22 cellular contexts compared by ENCODE assay signal in the genomic region with DNA sequence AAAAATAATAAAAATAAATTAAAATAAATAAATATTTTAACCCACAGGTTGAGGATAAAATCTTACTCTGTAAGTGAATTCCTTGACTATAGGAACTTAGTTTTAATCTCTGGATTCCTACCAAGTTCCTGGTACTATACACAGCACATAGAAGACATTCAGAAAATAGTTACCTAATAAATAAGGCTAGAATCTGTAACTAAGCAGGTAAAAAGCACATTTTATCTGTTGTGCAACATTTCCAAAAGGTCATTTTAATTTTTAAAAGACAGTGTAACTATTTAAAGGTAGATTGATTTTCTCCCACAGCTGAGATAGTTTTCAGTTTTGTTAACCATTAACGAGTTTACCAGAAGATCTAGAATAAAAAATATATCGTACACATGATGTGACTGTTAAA. TPM values are rescaled to one million over a fixed set of nuclear protein-coding genes. Genes with fewer than 3 reads are reported as not detected.
DNase-seq lines count a peak whose midpoint lies in the region; ATAC-seq, FAIRE-seq and TF ChIP-seq lines count a peak whose summit lies in the region.
"Had no signal": no experiment of that assay in that cellular context is flagged by ENCODE, and none has a peak within 500 bp of the region (broad histone marks: within the 10 kb centered on the region; RNA-seq: fewer than 3 reads in every experiment).

No MANE protein-coding gene starts in this region.

- TF ChIP-seq RAD21 in IMR-90 (IDR thresholded peaks at IDR 0.05; ENCODE audit: low read length) = no peak

- no peak overlapping the region for H2AFZ ChIP-seq in IMR-90 (replicated peaks; ENCODE audit: low read length, poor library complexity)
- H2AFZ ChIP-seq: GM23248 had no signal

- no peak overlapping the region for H3K18ac ChIP-seq in IMR-90 (ENCODE audit: low read depth, low read length)

- DNase-seq in IMR-90 (no peak), right lobe of liver (no peak), small intestine (no peak)
- DNase-seq: C1 segment of cervical spinal cord; Calu3; CD4-positive, alpha-beta memory T cell; COR-L47; DMS53; DMS79 treated with DMSO at 0.1 percent for 48 hours; GM23248; H7; HCEC 1CT had no signal

- TF ChIP-seq CTCF in IMR-90 (conservative IDR thresholded peaks at IDR 0.05; ENCODE audit: low read depth, low read length) (no peak), right lobe of liver (IDR thresholded peaks at IDR 0.05) (no peak), gastroesophageal sphincter (IDR thresholded peaks at IDR 0.05) (no peak)

- TF ChIP-seq EP300 in gastroesophageal sphincter (IDR thresholded peaks at IDR 0.05) = no peak

- no CpG with 5 or more reads among the region's 2 CpGs for WGBS in IMR-90 (ENCODE audit: extremely low coverage in 2 of 2, insufficient read length in 1 of 2), 2 experiments
- 32% methylated on average over 2 of the region's 2 CpGs for WGBS in right lobe of liver (ENCODE audit: insufficient coverage, low coverage, low lambda C conversion rate, missing lambda C conversion rate)
- 89 to 92% methylated on average over 2 of the region's 2 CpGs for WGBS in gastroesophageal sphincter (ENCODE audit: low coverage in 1 of 2), 2 donors
- WGBS in small intestine, 3 donors = 87 to 90% (median 89%) methylated on average over 2 of the region's 2 CpGs

- no peak overlapping the region for H2BK20ac ChIP-seq in IMR-90 (ENCODE audit: low read depth, low read length)

- dilution Hi-C loops in IMR-90 (cut with HindIII; ENCODE audit: low sequenced_read_pairs, unreplicated experiment) = no loop called here

- no peak overlapping the region for H3K4ac ChIP-seq in IMR-90 (ENCODE audit: low read depth, low read length)

- 0 out of 2 replicates have a peak, but pooled peaks cover 5% of the 10 kb centered on the region for H3K9me1 ChIP-seq in IMR-90 (ENCODE audit: insufficient read depth, low read length)

- H2BK5ac ChIP-seq in IMR-90 (ENCODE audit: low read depth, low read length, poor library complexity, severe bottlenecking) = no peak overlapping the region

- H4K5ac ChIP-seq in IMR-90 (ENCODE audit: low read depth, low read length) = no peak overlapping the region

- H3K27ac ChIP-seq in IMR-90 (ENCODE audit: insufficient read depth, low read length) = no peak overlapping the region
- peak overlapping the region in 2 of 3 donors; percentile 52 to 57 for H3K27ac ChIP-seq in right lobe of liver
- no peak overlapping the region for H3K27ac ChIP-seq in gastroesophageal sphincter
- no peak overlapping the region for H3K27ac ChIP-seq in small intestine (ENCODE audit: low read depth in 1 of 2, low read length in 1 of 2)
- H3K27ac ChIP-seq: GM23248 had no signal

- no peak overlapping the region for H3K4me3 ChIP-seq in IMR-90 (ENCODE audit: insufficient read depth, low read depth, low read length)
- peak overlapping the region in 1 of 3 donors; percentile 7 for H3K4me3 ChIP-seq in right lobe of liver
- no peak overlapping the region for H3K4me3 ChIP-seq in gastroesophageal sphincter
- no peak overlapping the region for H3K4me3 ChIP-seq in small intestine (ENCODE audit: low read depth in 1 of 2, low read length in 2 of 2)
- H3K4me3 ChIP-seq: GM23248 had no signal

- no peak overlapping the region for H3K56ac ChIP-seq in IMR-90 (ENCODE audit: extremely low read depth, insufficient read depth, low read length)

- BruUV-seq in IMR-90 (replicated peaks; lab: Mats Ljungman, UMichigan) = no TSS peak

- H3K9me3 ChIP-seq in IMR-90 (ENCODE audit: control insufficient read depth, insufficient read depth, low read length) (no peaks in the 10 kb centered on the region), right lobe of liver (no peaks in the 10 kb centered on the region), gastroesophageal sphincter (no peaks in the 10 kb centered on the region), small intestine (ENCODE audit: control insufficient read depth, low read depth) (no peaks in the 10 kb centered on the region)

- H4K20me1 ChIP-seq in IMR-90 (ENCODE audit: insufficient read depth, low read length) = no peaks in the 10 kb centered on the region

- no peak overlapping the region for H2AK5ac ChIP-seq in IMR-90 (ENCODE audit: low read depth, low read length)

- H3K9ac ChIP-seq in IMR-90 (ENCODE audit: low read depth, low read length) = no peak overlapping the region
- H3K9ac ChIP-seq: GM23248 had no signal

- H3K4me1 ChIP-seq in IMR-90 (ENCODE audit: control insufficient read depth, insufficient read depth, low read length) (no peaks in the 10 kb centered on the region), right lobe of liver (peaks cover 0 to 28% (median 9%) of the 10 kb centered on the region in 4 donors), gastroesophageal sphincter (no peaks in the 10 kb centered on the region), small intestine (ENCODE audit: control insufficient read depth in 2 of 2, insufficient read depth in 1 of 2, low read depth in 1 of 2, low read length in 1 of 2) (no peaks in the 10 kb centered on the region)

- H2BK15ac ChIP-seq in IMR-90 (ENCODE audit: low read depth, low read length) = no peak overlapping the region

- no peak overlapping the region for H3K4me2 ChIP-seq in IMR-90 (ENCODE audit: low read depth, low read length)

- no peaks in the 10 kb centered on the region for H3K27me3 ChIP-seq in IMR-90 (ENCODE audit: control insufficient read depth, insufficient read depth, low read length)
- H3K27me3 ChIP-seq in right lobe of liver = no peaks in the 10 kb centered on the region
- no peaks in the 10 kb centered on the region for H3K27me3 ChIP-seq in gastroesophageal sphincter
- no peaks in the 10 kb centered on the region for H3K27me3 ChIP-seq in small intestine (ENCODE audit: control insufficient read depth in 2 of 2, insufficient read depth in 2 of 2, low read length in 2 of 2)

- no peak for TF ChIP-seq POLR2A in IMR-90 (IDR thresholded peaks at IDR 0.05; ENCODE audit: low read depth, low read length)
- no peak for TF ChIP-seq POLR2A in right lobe of liver (IDR thresholded peaks at IDR 0.05)
- TF ChIP-seq POLR2A in gastroesophageal sphincter (IDR thresholded peaks at IDR 0.05) = no peak

- no peak overlapping the region for H2BK120ac ChIP-seq in IMR-90 (ENCODE audit: low read depth, low read length)

- in situ Hi-C loops in IMR-90 (cut with MboI; ENCODE audit: low sequenced_read_pairs) = no loop called here

- FAIRE-seq in islet of Langerhans (lab: Jason Lieb, UNC) (peak; percentile 27), small intestine (lab: Jason Lieb, UNC) (no peak)
- FAIRE-seq: GM12892, H1 had no signal

- POLR2A ChIA-PET in IMR-90 (lab: Charles Lee; ENCODE audit: unreplicated experiment) = no interaction called here

- no peak overlapping the region for H2AK9ac ChIP-seq in IMR-90 (replicated peaks; ENCODE audit: low read depth, low read length, poor library complexity)

- no peak overlapping the region for H4K8ac ChIP-seq in IMR-90 (ENCODE audit: low read depth in 2 of 2, low read length in 2 of 2)

- no peak overlapping the region for H4K91ac ChIP-seq in IMR-90 (ENCODE audit: insufficient read depth, low read depth, low read length)

- ATAC-seq in IMR-90 (ENCODE audit: low read depth) = no peak
- peak; percentile 69 to 94 (median 83) for ATAC-seq in right lobe of liver
- no peak for ATAC-seq in gastroesophageal sphincter
- ATAC-seq in HG02642 (IDR thresholded peaks at IDR 0.05; ENCODE audit: poor library complexity, unreplicated experiment) = no peak

- intact Hi-C loops in IMR-90 (cut with micrococcal nuclease) (no loop called here), right lobe of liver (cut with DNase I) (no loop called here)

- no peaks in the 10 kb centered on the region; a peak in 1 of 4 replicates for H3K79me1 ChIP-seq in IMR-90 (ENCODE audit: low read depth in 1 of 2, low read length in 2 of 2)

- peaks cover 1% of the 10 kb centered on the region; the same call in 1 of the 2 replicates for H3K36me3 ChIP-seq in IMR-90 (ENCODE audit: control insufficient read depth, insufficient read depth, low read length)
- H3K36me3 ChIP-seq in right lobe of liver = no peaks in the 10 kb centered on the region
- peaks cover 0 to 12% of the 10 kb centered on the region in 2 donors for H3K36me3 ChIP-seq in gastroesophageal sphincter
- peaks cover 0 to 1% of the 10 kb centered on the region in 2 donors for H3K36me3 ChIP-seq in small intestine (ENCODE audit: control insufficient read depth in 2 of 2, insufficient read depth in 2 of 2, low read length in 2 of 2)

- H3K14ac ChIP-seq in IMR-90 (replicated peaks; ENCODE audit: low read depth, low read length) = no peak overlapping the region

- H3K23ac ChIP-seq in IMR-90 (ENCODE audit: low read depth, low read length) = no peak overlapping the region

- CTCF ChIA-PET in IMR-90 (lab: Yijun Ruan, JAX) = no interaction called here

TF ChIP-seq in IMR-90, 13 proteins besides CTCF, POLR2A, EP300 and RAD21:
- TF ChIP-seq MAZ (IDR thresholded peaks at IDR 0.05; ENCODE audit: borderline replicate concordance, low read depth, low read length) = no peak
- 0 out of 2 replicates have a peak, but pooled peaks have one; percentile 20 for TF ChIP-seq CEBPB (IDR thresholded peaks at IDR 0.05; ENCODE audit: low read depth, low read length)
- no peak for TF ChIP-seq SMC3 (IDR thresholded peaks at IDR 0.05; ENCODE audit: low read depth, low read length)

RNA-seq across cellular contexts. Expression of a gene that starts 47.8 kb away (rescaled TPM):
- not detected in 2 replicates for total RNA-seq in IMR-90 (2012; rRNA removed)
- not detected in 2 replicates for polyA plus RNA-seq in IMR-90 (2012; rRNA removed)
- polyA plus RNA-seq in IMR-90 (2012; cell fraction: cytosol; rRNA removed) = not detected in 2 replicates
- polyA plus RNA-seq in IMR-90 (2012; cell fraction: nucleus; rRNA removed; ENCODE audit: low replicate concordance) = not detected in 2 replicates
- total RNA-seq in right lobe of liver = not detected
- not detected for total RNA-seq in gastroesophageal sphincter
- not detected for polyA plus RNA-seq in small intestine
- total RNA-seq: A172; A673; Calu3; CD4-positive, alpha-beta memory T cell; Daoy; G401; GM23248; H1; H7 had no signal
- polyA plus RNA-seq: BJ, H1 had no signal

Comparison
In these comparisons a context has a peak if more than half of its experiments do, and no peak if none do; other contexts are left out.
1. ATAC-seq: peak in right lobe of liver (4 of 4); none in IMR-90 (single experiment), gastroesophageal sphincter (single experiment) and HG02642 (single experiment).
2. H3K27ac ChIP-seq: peak in right lobe of liver (2 of 3); none in IMR-90 (single experiment), gastroesophageal sphincter (0 of 4) and small intestine (0 of 2).